1 cellular context compared by ENCODE assay signal in the genomic region with DNA sequence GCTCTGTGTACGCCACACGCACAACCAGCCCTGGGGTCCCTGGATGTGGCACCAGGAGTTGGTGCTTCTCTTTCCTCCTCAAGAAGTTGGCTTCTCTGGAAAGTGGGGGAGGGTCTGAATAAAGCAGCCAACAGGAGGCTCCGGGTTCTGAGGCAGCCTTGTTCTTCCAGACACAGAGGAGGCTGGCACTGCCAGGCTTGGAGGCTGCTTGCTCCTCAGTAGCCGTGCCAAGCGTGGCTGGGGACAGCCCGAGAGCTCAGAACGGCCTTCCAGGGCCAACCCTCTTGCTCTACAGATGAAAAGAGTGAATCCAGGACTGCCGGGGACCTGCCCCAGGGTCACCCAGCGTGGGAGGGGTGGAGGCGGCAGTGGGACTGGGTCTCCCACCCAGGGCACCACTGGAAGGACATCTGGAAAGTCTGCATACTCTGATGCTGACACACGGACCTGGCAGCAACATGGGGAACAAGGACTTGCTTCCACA.
TF ChIP-seq lines count a peak whose summit lies in the region.

No MANE protein-coding gene starts in this region.

TF ChIP-seq in HEK293, 187 proteins besides CTCF, POLR2A, EP300 and RAD21 (continued from another document):
- TF ChIP-seq, protein P1, sequence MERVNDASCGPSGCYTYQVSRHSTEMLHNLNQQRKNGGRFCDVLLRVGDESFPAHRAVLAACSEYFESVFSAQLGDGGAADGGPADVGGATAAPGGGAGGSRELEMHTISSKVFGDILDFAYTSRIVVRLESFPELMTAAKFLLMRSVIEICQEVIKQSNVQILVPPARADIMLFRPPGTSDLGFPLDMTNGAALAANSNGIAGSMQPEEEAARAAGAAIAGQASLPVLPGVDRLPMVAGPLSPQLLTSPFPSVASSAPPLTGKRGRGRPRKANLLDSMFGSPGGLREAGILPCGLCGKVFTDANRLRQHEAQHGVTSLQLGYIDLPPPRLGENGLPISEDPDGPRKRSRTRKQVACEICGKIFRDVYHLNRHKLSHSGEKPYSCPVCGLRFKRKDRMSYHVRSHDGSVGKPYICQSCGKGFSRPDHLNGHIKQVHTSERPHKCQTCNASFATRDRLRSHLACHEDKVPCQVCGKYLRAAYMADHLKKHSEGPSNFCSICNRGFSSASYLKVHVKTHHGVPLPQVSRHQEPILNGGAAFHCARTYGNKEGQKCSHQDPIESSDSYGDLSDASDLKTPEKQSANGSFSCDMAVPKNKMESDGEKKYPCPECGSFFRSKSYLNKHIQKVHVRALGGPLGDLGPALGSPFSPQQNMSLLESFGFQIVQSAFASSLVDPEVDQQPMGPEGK (tag by site-specific recombination; IDR thresholded peaks at IDR 0.05) = no peak
TF ChIP-seq in HEK293: peak in this region for 2.
